ENCODE assay signal across 2 cellular contexts in the genomic region with DNA sequence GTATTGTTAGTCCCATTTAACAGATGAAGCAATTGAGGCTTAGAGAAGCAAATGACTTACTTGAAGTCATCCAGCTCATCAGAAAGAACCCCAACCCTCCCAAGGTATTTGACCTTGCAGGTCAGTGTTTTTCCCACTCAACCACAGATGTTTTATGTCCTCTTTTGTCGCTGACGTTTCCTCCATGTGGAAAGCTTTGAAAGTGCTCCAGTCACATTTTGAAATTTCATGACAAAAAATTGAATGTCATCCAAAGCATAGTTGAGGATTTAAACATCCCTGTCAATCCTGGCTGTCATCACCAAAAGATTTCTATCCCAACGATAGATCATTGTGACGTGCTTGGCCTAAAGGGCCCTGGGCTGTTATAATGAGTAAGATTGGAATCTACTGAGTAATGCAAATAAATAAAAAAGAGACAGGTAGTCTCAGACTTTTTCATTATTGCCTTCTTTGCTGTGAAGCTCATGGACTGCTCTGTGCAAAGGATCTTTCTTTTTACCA.
TF ChIP-seq lines count a peak whose summit lies in the region.

No MANE protein-coding gene starts in this region.

TF ChIP-seq in HepG2, 621 proteins besides CTCF, POLR2A, EP300 and RAD21:
- TF ChIP-seq ZNF790 (CRISPR knock-in tag; IDR thresholded peaks at IDR 0.05; ENCODE audit: borderline replicate concordance) (no peak), ZBTB8A (CRISPR knock-in tag; IDR thresholded peaks at IDR 0.05; ENCODE audit: borderline replicate concordance, low read depth) (no peak), RFXAP (CRISPR knock-in tag; IDR thresholded peaks at IDR 0.05; ENCODE audit: borderline replicate concordance) (no peak), SOX5 (CRISPR knock-in tag; IDR thresholded peaks at IDR 0.05; ENCODE audit: borderline replicate concordance) (no peak), ZNF629 (CRISPR knock-in tag; conservative IDR thresholded peaks at IDR 0.05) (peak; percentile 78), ZNF460 (CRISPR knock-in tag; IDR thresholded peaks at IDR 0.05; ENCODE audit: borderline replicate concordance) (no peak)
- TF ChIP-seq, protein P1, sequence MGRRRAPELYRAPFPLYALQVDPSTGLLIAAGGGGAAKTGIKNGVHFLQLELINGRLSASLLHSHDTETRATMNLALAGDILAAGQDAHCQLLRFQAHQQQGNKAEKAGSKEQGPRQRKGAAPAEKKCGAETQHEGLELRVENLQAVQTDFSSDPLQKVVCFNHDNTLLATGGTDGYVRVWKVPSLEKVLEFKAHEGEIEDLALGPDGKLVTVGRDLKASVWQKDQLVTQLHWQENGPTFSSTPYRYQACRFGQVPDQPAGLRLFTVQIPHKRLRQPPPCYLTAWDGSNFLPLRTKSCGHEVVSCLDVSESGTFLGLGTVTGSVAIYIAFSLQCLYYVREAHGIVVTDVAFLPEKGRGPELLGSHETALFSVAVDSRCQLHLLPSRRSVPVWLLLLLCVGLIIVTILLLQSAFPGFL (CRISPR knock-in tag; IDR thresholded peaks at IDR 0.05): no peak

TF ChIP-seq in HEK293T, 16 proteins besides CTCF, POLR2A, EP300 and RAD21:
- no peak for TF ChIP-seq FOXA1 (IDR thresholded peaks at IDR 0.05)
- TF ChIP-seq FOXM1 (IDR thresholded peaks at IDR 0.05; ENCODE audit: borderline replicate concordance): no peak
- no peak for TF ChIP-seq HDGF (IDR thresholded peaks at IDR 0.05; ENCODE audit: borderline replicate concordance)
- no peak for TF ChIP-seq ELF4 (IDR thresholded peaks at IDR 0.05)
- TF ChIP-seq, protein P2, sequence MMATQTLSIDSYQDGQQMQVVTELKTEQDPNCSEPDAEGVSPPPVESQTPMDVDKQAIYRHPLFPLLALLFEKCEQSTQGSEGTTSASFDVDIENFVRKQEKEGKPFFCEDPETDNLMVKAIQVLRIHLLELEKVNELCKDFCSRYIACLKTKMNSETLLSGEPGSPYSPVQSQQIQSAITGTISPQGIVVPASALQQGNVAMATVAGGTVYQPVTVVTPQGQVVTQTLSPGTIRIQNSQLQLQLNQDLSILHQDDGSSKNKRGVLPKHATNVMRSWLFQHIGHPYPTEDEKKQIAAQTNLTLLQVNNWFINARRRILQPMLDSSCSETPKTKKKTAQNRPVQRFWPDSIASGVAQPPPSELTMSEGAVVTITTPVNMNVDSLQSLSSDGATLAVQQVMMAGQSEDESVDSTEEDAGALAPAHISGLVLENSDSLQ (IDR thresholded peaks at IDR 0.05): no peak
- TF ChIP-seq CTBP1 (IDR thresholded peaks at IDR 0.05; ENCODE audit: borderline replicate concordance): no peak
- TF ChIP-seq L3MBTL2 (conservative IDR thresholded peaks at IDR 0.05): no peak
- TF ChIP-seq SP1 (IDR thresholded peaks at IDR 0.05): no peak
- no peak for TF ChIP-seq BHLHE40 (IDR thresholded peaks at IDR 0.05; ENCODE audit: borderline replicate concordance)
- no peak for TF ChIP-seq NFRKB (IDR thresholded peaks at IDR 0.05)
- TF ChIP-seq LEF1 (IDR thresholded peaks at IDR 0.05; ENCODE audit: borderline replicate concordance): no peak
- TF ChIP-seq ZNF384 (IDR thresholded peaks at IDR 0.05): no peak
- TF ChIP-seq SUZ12 (IDR thresholded peaks at IDR 0.05): no peak
- no peak for TF ChIP-seq TARDBP (IDR thresholded peaks at IDR 0.05)
- no peak for TF ChIP-seq FOXK2 (IDR thresholded peaks at IDR 0.05)
